11 cellular contexts compared by ENCODE assay signal in the genomic region with DNA sequence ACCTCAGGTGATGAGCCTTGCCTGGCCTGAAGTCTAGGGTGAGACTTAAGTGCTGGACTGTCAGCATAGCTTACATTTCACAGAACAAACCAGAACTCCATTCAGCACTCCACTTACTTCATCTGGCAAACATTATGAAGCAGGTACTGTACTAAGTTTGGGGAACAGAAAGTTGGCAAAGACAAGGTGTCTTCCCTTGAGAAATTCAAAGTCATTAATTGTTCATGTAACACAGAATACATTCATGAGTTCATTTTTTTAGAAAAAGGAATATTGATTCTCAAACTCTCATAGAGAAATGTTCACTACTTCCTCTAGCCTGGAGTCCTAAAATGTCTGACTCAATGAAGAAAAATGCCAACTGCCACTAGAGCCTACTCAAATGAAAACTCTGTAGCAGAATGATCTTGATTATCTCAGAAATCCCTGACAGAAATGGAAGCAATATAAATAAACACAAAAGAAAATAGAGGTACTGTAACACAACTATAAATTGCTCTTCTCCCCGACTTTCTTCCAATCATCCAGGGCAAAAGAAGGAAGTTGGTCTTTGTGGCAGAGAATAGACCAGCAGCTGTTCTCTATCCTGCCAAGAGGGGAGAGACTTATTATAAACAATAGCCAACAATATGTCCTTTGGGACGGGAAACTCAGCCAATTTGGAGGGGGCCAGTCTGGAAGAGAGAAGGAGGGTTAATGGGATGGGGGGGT.
A peak's percentile ranks its signal among the peaks of the same experiment; 100 is the strongest.
DNase-seq lines count a peak whose midpoint lies in the region; ATAC-seq lines count a peak whose summit lies in the region.
"Had no signal": no experiment of that assay in that cellular context is flagged by ENCODE, and none has a peak within 500 bp of the region (broad histone marks: within the 10 kb centered on the region; RNA-seq: fewer than 3 reads in every experiment).

No MANE protein-coding gene starts in this region.

- DNase-seq in EL (peak; percentile 81), RPMI8226 (peak; percentile 68), kidney glomerular epithelial cell (lab: John Stamatoyannopoulos, UW) (peak; percentile 50), 8988T (no peak), cortex of kidney (lab: John Stamatoyannopoulos, UW) (no peak), NCI-H1048 (lab: John Stamatoyannopoulos, UW) (no peak)
- DNase-seq: activated CD4-positive, alpha-beta T cell treated with anti-CD3 and anti-CD28 coated beads for 48 hours; effector memory CD4-positive, alpha-beta T cell; mesendoderm had no signal

- peak; percentile 29 for ATAC-seq in GM21576 (IDR thresholded peaks at IDR 0.05; ENCODE audit: unreplicated experiment)
- no peak for ATAC-seq in HG02763 (IDR thresholded peaks at IDR 0.05; ENCODE audit: unreplicated experiment)

Comparison
In these comparisons a context has a peak if more than half of its experiments do, and no peak if none do; other contexts are left out.
1. DNase-seq: peak in EL (single experiment), RPMI8226 (single experiment) and kidney glomerular epithelial cell (single experiment); none in 8988T (single experiment), cortex of kidney (single experiment) and NCI-H1048 (single experiment).